In genomic region chr6:113645576-113645970, GRCh38 we compare ENCODE assay signal across 11 cellular contexts.
DNase-seq lines count a peak whose midpoint lies in the region; ATAC-seq, FAIRE-seq and TF ChIP-seq lines count a peak whose summit lies in the region.
"Had no signal": no experiment of that assay in that cellular context is flagged by ENCODE, and none has a peak within 500 bp of the region (broad histone marks: within the 10 kb centered on the region; RNA-seq: fewer than 3 reads in every experiment).

No MANE protein-coding gene starts in this region.

- peaks cover 60% of the 10 kb centered on the region for H3K4me1 ChIP-seq in keratinocyte (ENCODE audit: control insufficient read depth, extremely low read depth, insufficient read depth, low read length)

- H3K9me3 ChIP-seq in keratinocyte (ENCODE audit: control insufficient read depth, low read depth, low read length) = no peaks in the 10 kb centered on the region

- dilution Hi-C loops in keratinocyte (cut with MboI; ENCODE audit: extremely low pct_ligation_motif_present, low sequenced_read_pairs) = no loop called here

- no peak overlapping the region for H2AFZ ChIP-seq in keratinocyte (ENCODE audit: control insufficient read depth, low read length)

- CTCF ChIA-PET in activated B cell treated with CpG ODN at 0.5 μM for 24 hours (lab: Charles Lee) = interaction anchor here (1.0 to 1.6 kb wide), 2 partner anchors 213 to 339 kb away, joined by 4 to 5 read pairs; no protein-coding TSS in a partner anchor
- CTCF ChIA-PET in activated CD4-positive, alpha-beta memory T cell treated with anti-CD3 and anti-CD28 coated beads, Interleukin-2, amount 10 ng/mL, durations not matched to agents 7 days and 5 days (lab: Charles Lee) = no interaction called here

- H3K27me3 Mint-ChIP-seq in activated B cell treated with CpG ODN at 0.5 μM for 24 hours (no peaks in the 10 kb centered on the region), type B pancreatic cell (no peaks in the 10 kb centered on the region)
- H3K27me3 Mint-ChIP-seq in activated CD4-positive, alpha-beta memory T cell treated with anti-CD3 and anti-CD28 coated beads, Interleukin-2, amount 10 ng/mL, durations not matched to agents 7 days and 5 days = no peaks in the 10 kb centered on the region

- TF ChIP-seq CTCF in activated B cell treated with CpG ODN at 0.5 μM for 24 hours (IDR thresholded peaks at IDR 0.05) (no peak), keratinocyte (optimal IDR thresholded peaks at IDR 0.05 in 1 of 3, IDR thresholded peaks at IDR 0.05 in 1 of 3, conservative IDR thresholded peaks at IDR 0.05 in 1 of 3; ENCODE audit: extremely low read depth in 1 of 3, insufficient read depth in 2 of 3, low read length in 3 of 3) (no peak), type B pancreatic cell (conservative IDR thresholded peaks at IDR 0.05) (no peak)

- H3K36me3 ChIP-seq in keratinocyte (ENCODE audit: control insufficient read depth in 2 of 2, extremely low read depth in 1 of 2, insufficient read depth in 2 of 2, low read length in 2 of 2) = no peaks in the 10 kb centered on the region

- H3K27ac ChIP-seq in keratinocyte (ENCODE audit: control insufficient read depth, insufficient read depth, low read length) = peak overlapping the region; percentile 96

- DNase-seq in H54 (ENCODE audit: insufficient read length, low spot score) (peak; percentile 5), activated B cell treated with CpG ODN at 0.5 μM for 24 hours (no peak), keratinocyte (ENCODE audit: low read depth, low spot score) (peak; percentile 95), type B pancreatic cell (ENCODE audit: extremely low spot score, unreplicated experiment) (no peak), DMS153 (lab: John Stamatoyannopoulos, UW) (no peak)
- DNase-seq in activated CD4-positive, alpha-beta memory T cell treated with anti-CD3 and anti-CD28 coated beads, Interleukin-2, amount 10 ng/mL, durations not matched to agents 7 days and 5 days = no peak
- DNase-seq: NCI-H1105, occipital lobe had no signal

- H3K36me3 Mint-ChIP-seq in activated B cell treated with CpG ODN at 0.5 μM for 24 hours (ENCODE audit: low read depth) (no peaks in the 10 kb centered on the region), type B pancreatic cell (no peaks in the 10 kb centered on the region)
- H3K36me3 Mint-ChIP-seq in activated CD4-positive, alpha-beta memory T cell treated with anti-CD3 and anti-CD28 coated beads, Interleukin-2, amount 10 ng/mL, durations not matched to agents 7 days and 5 days (ENCODE audit: low read depth) = no peaks in the 10 kb centered on the region

- no peak for ATAC-seq in activated B cell treated with CpG ODN at 0.5 μM for 24 hours (ENCODE audit: low read depth)
- ATAC-seq in HG03354 (IDR thresholded peaks at IDR 0.05; ENCODE audit: poor library complexity, severe bottlenecking, unreplicated experiment) = no peak

- H3K4me3 ChIP-seq in keratinocyte (ENCODE audit: control insufficient read depth in 2 of 3, extremely low read depth in 1 of 3, insufficient read depth in 2 of 3, low read depth in 1 of 3, low read length in 3 of 3) = peak overlapping the region in 2 of 3 experiments; percentile 1 to 24

- H3K4me1 Mint-ChIP-seq in activated B cell treated with CpG ODN at 0.5 μM for 24 hours = peaks cover 78% of the 10 kb centered on the region
- peaks cover 33% of the 10 kb centered on the region for H3K4me1 Mint-ChIP-seq in type B pancreatic cell (ENCODE audit: unreplicated experiment)
- H3K4me1 Mint-ChIP-seq in activated CD4-positive, alpha-beta memory T cell treated with anti-CD3 and anti-CD28 coated beads, Interleukin-2, amount 10 ng/mL, durations not matched to agents 7 days and 5 days = no peaks in the 10 kb centered on the region

- H4K20me1 ChIP-seq in keratinocyte (ENCODE audit: control insufficient read depth, extremely low read depth, insufficient read depth, low read length) = no peaks in the 10 kb centered on the region

- H3K9me1 ChIP-seq in keratinocyte (ENCODE audit: control insufficient read depth, extremely low read depth, insufficient read depth, low read length) = no peaks in the 10 kb centered on the region

- H3K27me3 ChIP-seq in keratinocyte (ENCODE audit: control insufficient read depth, extremely low read depth, insufficient read depth, low read length) = no peaks in the 10 kb centered on the region

- POLR2A ChIA-PET in activated B cell treated with CpG ODN at 0.5 μM for 24 hours (lab: Charles Lee) = interaction anchor here (0.8 to 2.7 kb wide), 3 partner anchors 11 to 212 kb away, joined by 3 to 11 read pairs (median 9); no protein-coding TSS in a partner anchor
- POLR2A ChIA-PET in activated CD4-positive, alpha-beta memory T cell treated with anti-CD3 and anti-CD28 coated beads, Interleukin-2, amount 10 ng/mL, durations not matched to agents 7 days and 5 days (lab: Charles Lee) = no interaction called here

- intact Hi-C loops in activated B cell treated with CpG ODN at 0.5 μM for 24 hours (cut with micrococcal nuclease) = no loop called here

- H3K9me3 Mint-ChIP-seq in activated B cell treated with CpG ODN at 0.5 μM for 24 hours = no peaks in the 10 kb centered on the region
- no peaks in the 10 kb centered on the region for H3K9me3 Mint-ChIP-seq in type B pancreatic cell
- H3K9me3 Mint-ChIP-seq in activated CD4-positive, alpha-beta memory T cell treated with anti-CD3 and anti-CD28 coated beads, Interleukin-2, amount 10 ng/mL, durations not matched to agents 7 days and 5 days = no peaks in the 10 kb centered on the region
- H3K9me3 Mint-ChIP-seq: activated T-helper 1 cell treated with anti-CD3 and anti-CD28 coated beads, Interleukin-12 subunit alpha, Interleukin-12 subunit beta, Interleukin-2, Interleukin-4 antibody, amounts not matched to agents 30 ng/mL and 10 ng/mL and 1 ng/mL, durations not matched to agents 14 hours and 24 hours and 36 hours; stimulated activated naive CD8-positive, alpha-beta T cell treated with anti-CD3 and anti-CD28 coated beads, Interleukin-15, Interleukin-2, amounts not matched to agents 100 ng/mL and 50 ng/mL, for 24 hours had no signal

- H3K79me2 ChIP-seq in keratinocyte (ENCODE audit: control insufficient read depth, insufficient read depth, low read length) = no peaks in the 10 kb centered on the region

- peak overlapping the region; percentile 75 for H3K4me2 ChIP-seq in keratinocyte (ENCODE audit: control insufficient read depth, extremely low read depth, insufficient read depth, low read depth, low read length)

- no peak for TF ChIP-seq POLR2A in H54 (IDR thresholded peaks at IDR 0.05; ENCODE audit: low read depth, low read length)

- FAIRE-seq in H54 (lab: Jason Lieb, UNC) = no peak
- FAIRE-seq in keratinocyte (lab: Jason Lieb, UNC) = peak; percentile 95

- no peak overlapping the region for H3K4me3 Mint-ChIP-seq in activated B cell treated with CpG ODN at 0.5 μM for 24 hours
- peak overlapping the region; percentile 15 for H3K4me3 Mint-ChIP-seq in type B pancreatic cell
- H3K4me3 Mint-ChIP-seq in activated CD4-positive, alpha-beta memory T cell treated with anti-CD3 and anti-CD28 coated beads, Interleukin-2, amount 10 ng/mL, durations not matched to agents 7 days and 5 days = no peak overlapping the region
- H3K4me3 Mint-ChIP-seq: activated T-helper 1 cell treated with anti-CD3 and anti-CD28 coated beads, Interleukin-12 subunit alpha, Interleukin-12 subunit beta, Interleukin-2, Interleukin-4 antibody, amounts not matched to agents 30 ng/mL and 10 ng/mL and 1 ng/mL, durations not matched to agents 14 hours and 24 hours and 36 hours; stimulated activated naive CD8-positive, alpha-beta T cell treated with anti-CD3 and anti-CD28 coated beads, Interleukin-15, Interleukin-2, amounts not matched to agents 100 ng/mL and 50 ng/mL, for 24 hours had no signal

- H3K27ac Mint-ChIP-seq in activated B cell treated with CpG ODN at 0.5 μM for 24 hours (peak overlapping the region; percentile 53), type B pancreatic cell (peak overlapping the region; percentile 92)
- no peak overlapping the region for H3K27ac Mint-ChIP-seq in activated CD4-positive, alpha-beta memory T cell treated with anti-CD3 and anti-CD28 coated beads, Interleukin-2, amount 10 ng/mL, durations not matched to agents 7 days and 5 days
- H3K27ac Mint-ChIP-seq: activated T-helper 1 cell treated with anti-CD3 and anti-CD28 coated beads, Interleukin-12 subunit alpha, Interleukin-12 subunit beta, Interleukin-2, Interleukin-4 antibody, amounts not matched to agents 30 ng/mL and 10 ng/mL and 1 ng/mL, durations not matched to agents 14 hours and 24 hours and 36 hours; stimulated activated naive CD8-positive, alpha-beta T cell treated with anti-CD3 and anti-CD28 coated beads, Interleukin-15, Interleukin-2, amounts not matched to agents 100 ng/mL and 50 ng/mL, for 24 hours had no signal

- H3K9ac ChIP-seq in keratinocyte (ENCODE audit: control insufficient read depth, extremely low read depth, insufficient read depth, low read length) = peak overlapping the region; percentile 72

Comparison
In these comparisons a context has a peak if more than half of its experiments do, and no peak if none do; other contexts are left out.
1. DNase-seq: peak in H54 (single experiment) and keratinocyte (single experiment); none in activated B cell treated with CpG ODN at 0.5 μM for 24 hours (single experiment), type B pancreatic cell (single experiment), activated CD4-positive, alpha-beta memory T cell treated with anti-CD3 and anti-CD28 coated beads, Interleukin-2, amount 10 ng/mL, durations not matched to agents 7 days and 5 days (single experiment) and DMS153 (single experiment).